Comparison of ENCODE assay signal across 2 cellular contexts in the genomic region with DNA sequence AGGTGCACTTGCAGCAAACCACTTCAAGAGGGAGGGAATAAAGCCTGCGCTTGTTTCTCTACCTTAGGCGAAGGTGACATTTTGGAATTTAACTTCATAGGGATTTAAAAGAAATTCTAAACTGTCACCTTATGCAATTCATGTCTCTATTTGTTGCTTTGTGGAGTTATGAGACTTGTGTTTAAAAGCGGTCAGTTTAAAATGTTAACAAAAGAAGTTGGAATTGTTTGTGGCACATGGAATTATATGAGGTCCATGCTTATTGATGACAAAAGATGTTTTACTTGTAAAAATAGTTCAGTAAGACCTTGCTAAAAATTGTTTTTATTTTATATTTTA.
TF ChIP-seq lines count a peak whose summit lies in the region.

No MANE protein-coding gene starts in this region.

TF ChIP-seq in IMR-90, 13 proteins besides CTCF, POLR2A, EP300 and RAD21:
- TF ChIP-seq USF2 (IDR thresholded peaks at IDR 0.05; ENCODE audit: low read depth, low read length) (no peak), MXI1 (IDR thresholded peaks at IDR 0.05; ENCODE audit: borderline replicate concordance, low read depth, low read length) (no peak), SMC3 (IDR thresholded peaks at IDR 0.05; ENCODE audit: low read depth, low read length) (no peak), FOS (IDR thresholded peaks at IDR 0.05; ENCODE audit: low read depth, low read length) (no peak), MAFK (IDR thresholded peaks at IDR 0.05; ENCODE audit: low read depth, low read length) (no peak), BHLHE40 (IDR thresholded peaks at IDR 0.05; ENCODE audit: low read depth, low read length) (no peak), CEBPB (IDR thresholded peaks at IDR 0.05; ENCODE audit: low read depth, low read length) (no peak), NFE2L2 (IDR thresholded peaks at IDR 0.05; ENCODE audit: low read depth, low read length) (no peak), RCOR1 (IDR thresholded peaks at IDR 0.05; ENCODE audit: insufficient replicate concordance, low read length) (no peak)

TF ChIP-seq in H1, 55 proteins besides CTCF, POLR2A, EP300 and RAD21:
- TF ChIP-seq, protein P1, sequence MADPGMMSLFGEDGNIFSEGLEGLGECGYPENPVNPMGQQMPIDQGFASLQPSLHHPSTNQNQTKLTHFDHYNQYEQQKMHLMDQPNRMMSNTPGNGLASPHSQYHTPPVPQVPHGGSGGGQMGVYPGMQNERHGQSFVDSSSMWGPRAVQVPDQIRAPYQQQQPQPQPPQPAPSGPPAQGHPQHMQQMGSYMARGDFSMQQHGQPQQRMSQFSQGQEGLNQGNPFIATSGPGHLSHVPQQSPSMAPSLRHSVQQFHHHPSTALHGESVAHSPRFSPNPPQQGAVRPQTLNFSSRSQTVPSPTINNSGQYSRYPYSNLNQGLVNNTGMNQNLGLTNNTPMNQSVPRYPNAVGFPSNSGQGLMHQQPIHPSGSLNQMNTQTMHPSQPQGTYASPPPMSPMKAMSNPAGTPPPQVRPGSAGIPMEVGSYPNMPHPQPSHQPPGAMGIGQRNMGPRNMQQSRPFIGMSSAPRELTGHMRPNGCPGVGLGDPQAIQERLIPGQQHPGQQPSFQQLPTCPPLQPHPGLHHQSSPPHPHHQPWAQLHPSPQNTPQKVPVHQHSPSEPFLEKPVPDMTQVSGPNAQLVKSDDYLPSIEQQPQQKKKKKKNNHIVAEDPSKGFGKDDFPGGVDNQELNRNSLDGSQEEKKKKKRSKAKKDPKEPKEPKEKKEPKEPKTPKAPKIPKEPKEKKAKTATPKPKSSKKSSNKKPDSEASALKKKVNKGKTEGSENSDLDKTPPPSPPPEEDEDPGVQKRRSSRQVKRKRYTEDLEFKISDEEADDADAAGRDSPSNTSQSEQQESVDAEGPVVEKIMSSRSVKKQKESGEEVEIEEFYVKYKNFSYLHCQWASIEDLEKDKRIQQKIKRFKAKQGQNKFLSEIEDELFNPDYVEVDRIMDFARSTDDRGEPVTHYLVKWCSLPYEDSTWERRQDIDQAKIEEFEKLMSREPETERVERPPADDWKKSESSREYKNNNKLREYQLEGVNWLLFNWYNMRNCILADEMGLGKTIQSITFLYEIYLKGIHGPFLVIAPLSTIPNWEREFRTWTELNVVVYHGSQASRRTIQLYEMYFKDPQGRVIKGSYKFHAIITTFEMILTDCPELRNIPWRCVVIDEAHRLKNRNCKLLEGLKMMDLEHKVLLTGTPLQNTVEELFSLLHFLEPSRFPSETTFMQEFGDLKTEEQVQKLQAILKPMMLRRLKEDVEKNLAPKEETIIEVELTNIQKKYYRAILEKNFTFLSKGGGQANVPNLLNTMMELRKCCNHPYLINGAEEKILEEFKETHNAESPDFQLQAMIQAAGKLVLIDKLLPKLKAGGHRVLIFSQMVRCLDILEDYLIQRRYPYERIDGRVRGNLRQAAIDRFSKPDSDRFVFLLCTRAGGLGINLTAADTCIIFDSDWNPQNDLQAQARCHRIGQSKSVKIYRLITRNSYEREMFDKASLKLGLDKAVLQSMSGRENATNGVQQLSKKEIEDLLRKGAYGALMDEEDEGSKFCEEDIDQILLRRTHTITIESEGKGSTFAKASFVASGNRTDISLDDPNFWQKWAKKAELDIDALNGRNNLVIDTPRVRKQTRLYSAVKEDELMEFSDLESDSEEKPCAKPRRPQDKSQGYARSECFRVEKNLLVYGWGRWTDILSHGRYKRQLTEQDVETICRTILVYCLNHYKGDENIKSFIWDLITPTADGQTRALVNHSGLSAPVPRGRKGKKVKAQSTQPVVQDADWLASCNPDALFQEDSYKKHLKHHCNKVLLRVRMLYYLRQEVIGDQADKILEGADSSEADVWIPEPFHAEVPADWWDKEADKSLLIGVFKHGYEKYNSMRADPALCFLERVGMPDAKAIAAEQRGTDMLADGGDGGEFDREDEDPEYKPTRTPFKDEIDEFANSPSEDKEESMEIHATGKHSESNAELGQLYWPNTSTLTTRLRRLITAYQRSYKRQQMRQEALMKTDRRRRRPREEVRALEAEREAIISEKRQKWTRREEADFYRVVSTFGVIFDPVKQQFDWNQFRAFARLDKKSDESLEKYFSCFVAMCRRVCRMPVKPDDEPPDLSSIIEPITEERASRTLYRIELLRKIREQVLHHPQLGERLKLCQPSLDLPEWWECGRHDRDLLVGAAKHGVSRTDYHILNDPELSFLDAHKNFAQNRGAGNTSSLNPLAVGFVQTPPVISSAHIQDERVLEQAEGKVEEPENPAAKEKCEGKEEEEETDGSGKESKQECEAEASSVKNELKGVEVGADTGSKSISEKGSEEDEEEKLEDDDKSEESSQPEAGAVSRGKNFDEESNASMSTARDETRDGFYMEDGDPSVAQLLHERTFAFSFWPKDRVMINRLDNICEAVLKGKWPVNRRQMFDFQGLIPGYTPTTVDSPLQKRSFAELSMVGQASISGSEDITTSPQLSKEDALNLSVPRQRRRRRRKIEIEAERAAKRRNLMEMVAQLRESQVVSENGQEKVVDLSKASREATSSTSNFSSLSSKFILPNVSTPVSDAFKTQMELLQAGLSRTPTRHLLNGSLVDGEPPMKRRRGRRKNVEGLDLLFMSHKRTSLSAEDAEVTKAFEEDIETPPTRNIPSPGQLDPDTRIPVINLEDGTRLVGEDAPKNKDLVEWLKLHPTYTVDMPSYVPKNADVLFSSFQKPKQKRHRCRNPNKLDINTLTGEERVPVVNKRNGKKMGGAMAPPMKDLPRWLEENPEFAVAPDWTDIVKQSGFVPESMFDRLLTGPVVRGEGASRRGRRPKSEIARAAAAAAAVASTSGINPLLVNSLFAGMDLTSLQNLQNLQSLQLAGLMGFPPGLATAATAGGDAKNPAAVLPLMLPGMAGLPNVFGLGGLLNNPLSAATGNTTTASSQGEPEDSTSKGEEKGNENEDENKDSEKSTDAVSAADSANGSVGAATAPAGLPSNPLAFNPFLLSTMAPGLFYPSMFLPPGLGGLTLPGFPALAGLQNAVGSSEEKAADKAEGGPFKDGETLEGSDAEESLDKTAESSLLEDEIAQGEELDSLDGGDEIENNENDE (IDR thresholded peaks at IDR 0.05; ENCODE audit: insufficient replicate concordance, low read length) = no peak
- TF ChIP-seq SP2 (IDR thresholded peaks at IDR 0.05; ENCODE audit: low read length) = no peak
- TF ChIP-seq CREB1 (IDR thresholded peaks at IDR 0.05) = no peak
- TF ChIP-seq ASH2L (IDR thresholded peaks at IDR 0.05; ENCODE audit: low read length) = no peak
- TF ChIP-seq CHD2 (IDR thresholded peaks at IDR 0.05; ENCODE audit: low read length) = no peak
- peak; percentile 8; the same call in 1 of the 2 replicates for TF ChIP-seq SP1 (IDR thresholded peaks at IDR 0.05; ENCODE audit: low read depth, low read length)
- TF ChIP-seq, protein P2, sequence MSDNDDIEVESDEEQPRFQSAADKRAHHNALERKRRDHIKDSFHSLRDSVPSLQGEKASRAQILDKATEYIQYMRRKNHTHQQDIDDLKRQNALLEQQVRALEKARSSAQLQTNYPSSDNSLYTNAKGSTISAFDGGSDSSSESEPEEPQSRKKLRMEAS (IDR thresholded peaks at IDR 0.05) = no peak
TF ChIP-seq in H1: peak in this region for 1.
